ENCODE assay signal across 14 cellular contexts in the genomic region with DNA sequence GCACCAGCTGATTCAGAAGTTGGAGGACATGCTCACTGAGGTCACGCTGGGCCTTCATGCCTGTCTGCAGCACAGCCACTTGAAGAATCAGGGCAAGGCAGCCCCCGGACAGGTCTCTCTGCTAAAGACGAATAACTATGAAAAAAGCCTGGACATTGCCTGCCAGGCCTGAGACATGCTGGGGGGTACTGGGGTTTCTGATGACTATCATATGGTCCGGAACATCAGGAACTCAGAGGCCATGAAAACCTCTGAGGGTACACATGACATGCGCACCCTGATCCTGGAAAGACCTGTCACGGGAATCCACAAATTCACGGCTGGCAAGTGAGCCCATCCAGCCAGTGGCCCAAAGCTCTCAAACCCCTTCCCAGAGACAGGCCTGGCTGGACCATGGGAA. TPM values are rescaled to one million over a fixed set of nuclear protein-coding genes. Genes with fewer than 3 reads are reported as not detected.
"Had no signal": no experiment of that assay in that cellular context is flagged by ENCODE, and none has a peak within 500 bp of the region (broad histone marks: within the 10 kb centered on the region; RNA-seq: fewer than 3 reads in every experiment).

No MANE protein-coding gene starts in this region.

- H3K4me1 ChIP-seq: esophagus squamous epithelium, left ventricle myocardium inferior, parathyroid adenoma, suprapubic skin had no signal

- H3K4me3 Mint-ChIP-seq: brain; central memory CD8-positive, alpha-beta T cell; naive thymus-derived CD8-positive, alpha-beta T cell had no signal

- H3K9me3 ChIP-seq: esophagus squamous epithelium, left ventricle myocardium inferior, neutrophil, suprapubic skin had no signal

- H3K4me1 Mint-ChIP-seq: central memory CD8-positive, alpha-beta T cell had no signal

- H3K27ac Mint-ChIP-seq: brain had no signal

- H3K36me3 ChIP-seq: esophagus squamous epithelium, left ventricle myocardium inferior, neutrophil, suprapubic skin had no signal

- H3K4me3 ChIP-seq: coronary artery, esophagus squamous epithelium, left ventricle myocardium inferior, suprapubic skin had no signal

- H3K36me3 Mint-ChIP-seq: brain; naive thymus-derived CD8-positive, alpha-beta T cell had no signal

- H3K79me2 ChIP-seq: parathyroid adenoma had no signal

- H3K27me3 ChIP-seq: esophagus squamous epithelium, suprapubic skin had no signal

- H3K27me3 Mint-ChIP-seq: central memory CD8-positive, alpha-beta T cell had no signal

- H3K27ac ChIP-seq: coronary artery, esophagus squamous epithelium, left ventricle myocardium inferior, neutrophil, parathyroid adenoma, suprapubic skin had no signal

- H3K9ac ChIP-seq: parathyroid adenoma had no signal

- H3K9me3 Mint-ChIP-seq: activated T-helper 1 cell treated with anti-CD3 and anti-CD28 coated beads, Interleukin-12 subunit alpha, Interleukin-12 subunit beta, Interleukin-2, Interleukin-4 antibody, amounts not matched to agents 30 ng/mL and 10 ng/mL and 1 ng/mL, durations not matched to agents 14 hours and 24 hours and 36 hours; central memory CD8-positive, alpha-beta T cell; naive thymus-derived CD8-positive, alpha-beta T cell had no signal

- DNase-seq: esophagus squamous epithelium, left ventricle myocardium inferior, mesenchymal stem cell had no signal

- H2AFZ ChIP-seq: parathyroid adenoma had no signal

RNA-seq across cellular contexts. Expression of gene C12orf42, which starts 8.8 kb away (rescaled TPM):
- total RNA-seq: activated T-helper 1 cell treated with anti-CD3 and anti-CD28 coated beads, Interleukin-12 subunit alpha, Interleukin-12 subunit beta, Interleukin-2, Interleukin-4 antibody, amounts not matched to agents 30 ng/mL and 10 ng/mL and 1 ng/mL, durations not matched to agents 14 hours and 24 hours and 36 hours; esophagus squamous epithelium; fibroblast of villous mesenchyme; kidney epithelial cell; left ventricle myocardium inferior; mucosa of gallbladder; suprapubic skin had no signal
